ENCODE assay signal across 8 cellular contexts in the genomic region with DNA sequence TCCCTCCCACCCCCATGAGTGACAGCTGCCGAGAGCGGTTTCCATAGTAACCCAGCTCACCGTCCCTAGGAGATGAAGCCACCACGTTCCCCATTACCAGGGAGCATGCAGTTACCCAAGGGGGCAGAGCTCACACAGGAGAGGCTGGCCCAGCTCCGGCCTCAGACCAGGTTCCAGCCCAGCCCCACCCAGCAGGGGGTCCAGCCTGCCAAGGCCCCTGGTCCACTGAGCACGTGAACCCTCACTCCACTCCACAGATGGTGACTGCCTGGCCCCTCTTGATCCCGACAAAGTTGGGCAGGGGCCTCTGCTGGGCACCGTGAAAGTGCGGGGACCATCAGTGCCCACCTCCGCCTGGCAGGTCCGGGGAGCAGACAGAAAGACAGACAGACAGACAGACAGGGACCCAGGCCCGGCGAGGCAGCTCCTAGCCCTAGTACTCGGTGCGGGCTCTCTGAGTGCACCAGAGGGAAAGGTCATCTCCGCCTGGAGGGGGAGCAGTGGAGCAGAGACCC. TPM values are rescaled to one million over a fixed set of nuclear protein-coding genes. Genes with fewer than 3 reads are reported as not detected.
DNase-seq lines count a peak whose midpoint lies in the region; ATAC-seq and TF ChIP-seq lines count a peak whose summit lies in the region.

No MANE protein-coding gene starts in this region.

- H3K4me1 ChIP-seq in left lung (peaks cover 5 to 6% of the 10 kb centered on the region in 2 donors), thymus (ENCODE audit: control insufficient read depth, insufficient read depth, low read length) (peaks cover 7% of the 10 kb centered on the region), ascending aorta (no peaks in the 10 kb centered on the region)

- DNase-seq in ACHN = peak; percentile 54
- DNase-seq in GM19238 (ENCODE audit: insufficient read length, low spot score) = peak; percentile 58
- peak; percentile 79 for DNase-seq in NCI-H748 (lab: John Stamatoyannopoulos, UW; ENCODE audit: unreplicated experiment)
- no peak for DNase-seq in astrocyte of the spinal cord (ENCODE audit: low read depth, low spot score)
- DNase-seq in left lung = no peak
- DNase-seq in ascending aorta (ENCODE audit: low spot score in 2 of 2) = no peak

- H3K27ac ChIP-seq in left lung (no peak overlapping the region), thymus (ENCODE audit: low read depth) (peak overlapping the region; percentile 54), ascending aorta (no peak overlapping the region)

- peak overlapping the region; percentile 32 for H3K4me3 ChIP-seq in astrocyte of the spinal cord (ENCODE audit: low read depth, low read length)
- peak overlapping the region; percentile 25 to 38 for H3K4me3 ChIP-seq in left lung
- peak overlapping the region; percentile 49 for H3K4me3 ChIP-seq in thymus (ENCODE audit: low read length)
- H3K4me3 ChIP-seq in ascending aorta = peak overlapping the region in 1 of 2 donors; percentile 33

- H3K36me3 ChIP-seq in left lung (no peaks in the 10 kb centered on the region), thymus (ENCODE audit: control insufficient read depth, insufficient read depth) (no peaks in the 10 kb centered on the region), ascending aorta (no peaks in the 10 kb centered on the region)

- 5% methylated on average over 16 of the region's 16 CpGs for WGBS in thymus

- H3K27me3 ChIP-seq in left lung = peaks cover 20 to 92% of the 10 kb centered on the region in 2 donors
- peaks cover 30% of the 10 kb centered on the region for H3K27me3 ChIP-seq in thymus (ENCODE audit: control insufficient read depth, insufficient read depth)
- H3K27me3 ChIP-seq in ascending aorta = peaks cover 14% of the 10 kb centered on the region

- intact Hi-C loops in left lung (cut with DNase I) (no loop called here), ascending aorta (cut with DNase I) (no loop called here)

- H3K9me3 ChIP-seq in left lung (peaks cover 0 to 9% of the 10 kb centered on the region in 2 donors), thymus (ENCODE audit: control insufficient read depth) (peaks cover 1% of the 10 kb centered on the region), ascending aorta (peaks cover 5 to 9% of the 10 kb centered on the region in 2 donors)

- ATAC-seq in left lung = peak; percentile 29
- no peak for ATAC-seq in HG03520 (IDR thresholded peaks at IDR 0.05; ENCODE audit: unreplicated experiment)

- TF ChIP-seq CTCF in astrocyte of the spinal cord (IDR thresholded peaks at IDR 0.05; ENCODE audit: low read depth, low read length) (peak; percentile 46), left lung (IDR thresholded peaks at IDR 0.05) (no peak), ascending aorta (IDR thresholded peaks at IDR 0.05) (peak in 1 of 3 experiments; percentile 11)

- in situ Hi-C loops in ACHN (cut with HindIII; ENCODE audit: low pct_ligation_motif_present, low pct_unique_long_range_greater_than_20kb, low sequenced_read_pairs) (no loop called here), astrocyte of the spinal cord (cut with HindIII; ENCODE audit: low sequenced_read_pairs) (no loop called here)

RNA-seq across cellular contexts. Expression of gene CELF5, which starts 50.7 kb away (rescaled TPM):
- total RNA-seq in left lung (under 1 TPM in 1 of 2 donors, not detected in 1; 0.38 TPM), ascending aorta (not detected)
- 1.4 TPM for polyA plus RNA-seq in thymus

Comparison
In these comparisons a context has a peak if more than half of its experiments do, and no peak if none do; other contexts are left out.
1. DNase-seq: peak in ACHN (single experiment), GM19238 (single experiment) and NCI-H748 (single experiment); none in astrocyte of the spinal cord (single experiment), left lung (0 of 2) and ascending aorta (0 of 2).